8 cellular contexts compared by ENCODE assay signal in the genomic region with DNA sequence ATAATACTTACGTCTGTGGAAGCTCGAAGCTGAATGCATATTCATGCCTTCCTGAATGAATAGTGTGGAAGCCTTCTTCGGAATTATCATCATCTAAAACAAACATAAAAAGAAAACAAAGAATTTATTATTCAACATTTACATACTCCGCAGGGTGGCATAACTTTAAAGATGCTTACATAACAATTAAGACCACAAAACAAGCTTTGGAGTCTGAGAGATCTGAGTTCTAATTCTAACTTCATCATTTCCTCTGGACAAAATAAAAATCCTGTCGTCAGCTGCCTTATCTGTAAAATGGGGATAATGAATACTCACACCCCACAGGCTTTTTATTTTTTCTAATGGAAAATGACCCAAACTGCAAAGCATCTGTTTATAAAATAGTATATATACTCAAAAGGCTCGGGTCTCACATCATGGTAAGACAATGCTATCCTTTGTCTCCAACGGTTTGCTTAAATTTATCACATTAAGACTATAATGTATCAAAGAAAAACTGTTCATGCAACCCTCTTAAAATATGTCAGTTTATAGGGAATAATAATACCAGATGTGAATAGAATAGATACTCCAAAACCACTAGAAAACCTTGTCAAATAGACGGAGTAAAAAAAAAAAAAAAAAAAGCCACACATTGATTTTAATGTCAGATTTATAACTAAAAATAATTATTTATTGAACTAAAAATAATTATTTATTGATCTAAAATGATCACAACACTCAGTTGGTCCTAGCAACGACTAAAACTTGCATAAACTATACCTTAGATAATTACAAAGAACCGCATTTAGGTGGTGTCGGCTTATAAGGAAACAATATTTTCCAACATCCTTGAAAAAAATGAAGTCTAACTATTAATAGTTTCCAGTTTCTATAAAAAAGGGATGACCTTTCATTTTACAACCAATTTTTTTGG. TPM values are rescaled to one million over a fixed set of nuclear protein-coding genes. Genes with fewer than 3 reads are reported as not detected.
A peak's percentile ranks its signal among the peaks of the same experiment; 100 is the strongest.
DNase-seq lines count a peak whose midpoint lies in the region; ATAC-seq lines count a peak whose summit lies in the region.

No MANE protein-coding gene starts in this region.

- H3K4me3 Mint-ChIP-seq in activated naive CD4-positive, alpha-beta T cell treated with anti-CD3 and anti-CD28 coated beads, Interleukin-2, amount 10 ng/mL, durations not matched to agents 7 days and 5 days, result peak overlapping the region; percentile 87
- H3K4me3 Mint-ChIP-seq in activated CD8-positive, alpha-beta T cell treated with anti-CD3 and anti-CD28 coated beads, Interleukin-2, amount 10 ng/mL, durations not matched to agents 7 days and 5 days, result peak overlapping the region; percentile 88

- peak overlapping the region; percentile 99 for H3K27ac Mint-ChIP-seq in activated naive CD4-positive, alpha-beta T cell treated with anti-CD3 and anti-CD28 coated beads, Interleukin-2, amount 10 ng/mL, durations not matched to agents 7 days and 5 days
- H3K27ac Mint-ChIP-seq in activated CD8-positive, alpha-beta T cell treated with anti-CD3 and anti-CD28 coated beads, Interleukin-2, amount 10 ng/mL, durations not matched to agents 7 days and 5 days, result peak overlapping the region; percentile 97

- ATAC-seq in activated CD8-positive, alpha-beta T cell treated with anti-CD3 and anti-CD28 coated beads, Interleukin-2, amount 10 ng/mL, durations not matched to agents 7 days and 5 days, result no peak
- ATAC-seq in HG03045 (IDR thresholded peaks at IDR 0.05; ENCODE audit: unreplicated experiment) (no peak), GM21526 (IDR thresholded peaks at IDR 0.05; ENCODE audit: low FRiP score, unreplicated experiment) (no peak)

- POLR2A ChIA-PET in activated CD8-positive, alpha-beta T cell treated with anti-CD3 and anti-CD28 coated beads, Interleukin-2, amount 10 ng/mL, durations not matched to agents 7 days and 5 days (lab: Charles Lee), result interaction anchor here (0.6 to 2.2 kb wide), 13 partner anchors 8 to 969 kb away, joined by 3 to 36 read pairs (median 6); a partner anchor contains a TSS

- DNase-seq in activated naive CD4-positive, alpha-beta T cell treated with anti-CD3 and anti-CD28 coated beads, Interleukin-2, amount 10 ng/mL, durations not matched to agents 7 days and 5 days, result no peak
- DNase-seq in activated naive CD4-positive, alpha-beta T cell treated with Interleukin-2 at 50 U/mL for 16 hours, result no peak
- no peak for DNase-seq in activated CD8-positive, alpha-beta T cell treated with anti-CD3 and anti-CD28 coated beads, Interleukin-2, amount 10 ng/mL, durations not matched to agents 7 days and 5 days
- DNase-seq in inferior parietal cortex (ENCODE audit: extremely low spot score) (peak; percentile 27), glomerular visceral epithelial cell (ENCODE audit: extremely low spot score) (no peak)

- no peaks in the 10 kb centered on the region for H3K9me3 Mint-ChIP-seq in activated naive CD4-positive, alpha-beta T cell treated with anti-CD3 and anti-CD28 coated beads, Interleukin-2, amount 10 ng/mL, durations not matched to agents 7 days and 5 days
- H3K9me3 Mint-ChIP-seq in activated CD8-positive, alpha-beta T cell treated with anti-CD3 and anti-CD28 coated beads, Interleukin-2, amount 10 ng/mL, durations not matched to agents 7 days and 5 days (ENCODE audit: insufficient read depth), result no peaks in the 10 kb centered on the region

- CTCF ChIA-PET in activated naive CD4-positive, alpha-beta T cell treated with anti-CD3 and anti-CD28 coated beads, Interleukin-2, amount 10 ng/mL, durations not matched to agents 7 days and 5 days (lab: Charles Lee), result interaction anchor here (0.7 to 1.0 kb wide), 3 partner anchors 12 to 98 kb away, joined by 3 to 4 read pairs (median 3); no protein-coding TSS in a partner anchor
- CTCF ChIA-PET in activated CD8-positive, alpha-beta T cell treated with anti-CD3 and anti-CD28 coated beads, Interleukin-2, amount 10 ng/mL, durations not matched to agents 7 days and 5 days (lab: Charles Lee), result interaction anchor here (0.6 to 1.7 kb wide), 13 partner anchors 40 to 513 kb away, joined by 3 to 11 read pairs (median 4); no protein-coding TSS in a partner anchor

- no peaks in the 10 kb centered on the region for H3K27me3 Mint-ChIP-seq in activated naive CD4-positive, alpha-beta T cell treated with anti-CD3 and anti-CD28 coated beads, Interleukin-2, amount 10 ng/mL, durations not matched to agents 7 days and 5 days
- H3K27me3 Mint-ChIP-seq in activated CD8-positive, alpha-beta T cell treated with anti-CD3 and anti-CD28 coated beads, Interleukin-2, amount 10 ng/mL, durations not matched to agents 7 days and 5 days (ENCODE audit: low read depth), result no peaks in the 10 kb centered on the region

- peak overlapping the region; percentile 98 for H3K27ac ChIP-seq in temporal lobe (ENCODE audit: low read depth, low read length)

- peaks cover 32% of the 10 kb centered on the region for H3K36me3 Mint-ChIP-seq in activated naive CD4-positive, alpha-beta T cell treated with anti-CD3 and anti-CD28 coated beads, Interleukin-2, amount 10 ng/mL, durations not matched to agents 7 days and 5 days
- H3K36me3 Mint-ChIP-seq in activated CD8-positive, alpha-beta T cell treated with anti-CD3 and anti-CD28 coated beads, Interleukin-2, amount 10 ng/mL, durations not matched to agents 7 days and 5 days (ENCODE audit: low read depth), result peaks cover 43% of the 10 kb centered on the region

- peaks cover 28% of the 10 kb centered on the region for H3K4me1 Mint-ChIP-seq in activated naive CD4-positive, alpha-beta T cell treated with anti-CD3 and anti-CD28 coated beads, Interleukin-2, amount 10 ng/mL, durations not matched to agents 7 days and 5 days
- H3K4me1 Mint-ChIP-seq in activated CD8-positive, alpha-beta T cell treated with anti-CD3 and anti-CD28 coated beads, Interleukin-2, amount 10 ng/mL, durations not matched to agents 7 days and 5 days (ENCODE audit: low read depth), result peaks cover 26% of the 10 kb centered on the region

RNA-seq across cellular contexts. Expression of a gene that starts 4.2 kb away (rescaled TPM):
- 10 to 100 TPM; 36.5 to 37.1 TPM for total RNA-seq in activated CD8-positive, alpha-beta T cell treated with anti-CD3 and anti-CD28 coated beads, Interleukin-2, amount 10 ng/mL, durations not matched to agents 7 days and 5 days
- total RNA-seq in temporal lobe, result 164 TPM
